Comparison of ENCODE assay signal across 8 cellular contexts in genomic region chrX:40175416-40176255, GRCh38.
DNase-seq lines count a peak whose midpoint lies in the region; ATAC-seq and TF ChIP-seq lines count a peak whose summit lies in the region.

No MANE protein-coding gene starts in this region.

- H3K4me2 ChIP-seq in neuronal stem cell (ENCODE audit: insufficient read depth, low read length, poor library complexity, severe bottlenecking), result peak overlapping the region; percentile 69

- BruUV-seq in Panc1 (replicated peaks; lab: Mats Ljungman, UMichigan), result no TSS peak

- no peaks in the 10 kb centered on the region for H3K36me3 Mint-ChIP-seq in activated T-helper 1 cell treated with anti-CD3 and anti-CD28 coated beads, Interleukin-12 subunit alpha, Interleukin-12 subunit beta, Interleukin-2, Interleukin-4 antibody, amounts not matched to agents 30 ng/mL and 10 ng/mL and 1 ng/mL, durations not matched to agents 14 hours and 24 hours and 36 hours (ENCODE audit: low read depth)

- peak overlapping the region; percentile 90 for H2BK5ac ChIP-seq in neuronal stem cell (ENCODE audit: low read length)

- H3K27ac Mint-ChIP-seq in activated T-helper 1 cell treated with anti-CD3 and anti-CD28 coated beads, Interleukin-12 subunit alpha, Interleukin-12 subunit beta, Interleukin-2, Interleukin-4 antibody, amounts not matched to agents 30 ng/mL and 10 ng/mL and 1 ng/mL, durations not matched to agents 14 hours and 24 hours and 36 hours, result peak overlapping the region; percentile 99

- H3K18ac ChIP-seq in neuronal stem cell (ENCODE audit: low read length), result peak overlapping the region; percentile 97

- DNase-seq in NCI-H1105 (lab: John Stamatoyannopoulos, UW) (peak; percentile 85), NCI-H1105 treated with DMSO at 0.1 percent for 48 hours (lab: John Stamatoyannopoulos, UW) (no peak), Panc1 (ENCODE audit: low read depth, low spot score) (no peak), fibroblast of pulmonary artery (ENCODE audit: low read depth) (peak; percentile 56), neuronal stem cell (ENCODE audit: low spot score) (no peak), tibial artery (peak; percentile 61 to 87)
- peak; percentile 61 for DNase-seq in activated T-helper 1 cell treated with anti-CD3 and anti-CD28 coated beads, Interleukin-12 subunit alpha, Interleukin-12 subunit beta, Interleukin-2, Interleukin-4 antibody, amounts not matched to agents 30 ng/mL and 10 ng/mL and 1 ng/mL, durations not matched to agents 14 hours and 24 hours and 36 hours (ENCODE audit: low spot score)

- H3K14ac ChIP-seq in neuronal stem cell (ENCODE audit: low read length), result peak overlapping the region; percentile 21

- intact Hi-C loops in Panc1 (cut with micrococcal nuclease; ENCODE audit: unreplicated experiment) (loop anchor here (10.0 kb wide), 1 partner anchor 89 kb away; no protein-coding TSS in a partner anchor), tibial artery (cut with DNase I; ENCODE audit: low total_unique reads) (no loop called here)
- intact Hi-C loops in activated T-helper 1 cell treated with anti-CD3 and anti-CD28 coated beads, Interleukin-12 subunit alpha, Interleukin-12 subunit beta, Interleukin-2, Interleukin-4 antibody, amounts not matched to agents 30 ng/mL and 10 ng/mL and 1 ng/mL, durations not matched to agents 14 hours and 24 hours and 36 hours (cut with micrococcal nuclease), result loop anchor here (1.0 to 10.0 kb wide), 13 partner anchors 69 to 1371 kb away; partner anchors contain the start of gene USP9X

- H3K27ac ChIP-seq in Panc1 (ENCODE audit: low read length), result peak overlapping the region; percentile 80
- peak overlapping the region; percentile 31 for H3K27ac ChIP-seq in neuronal stem cell (replicated peaks; ENCODE audit: low read length)
- peak overlapping the region; percentile 91 to 97 for H3K27ac ChIP-seq in tibial artery

- H3K79me1 ChIP-seq in neuronal stem cell (ENCODE audit: low read depth, low read length), result no peaks in the 10 kb centered on the region

- peaks cover 8% of the 10 kb centered on the region for H3K4me1 ChIP-seq in Panc1 (ENCODE audit: control insufficient read depth, insufficient read depth, low read length)
- peaks cover 2 to 7% of the 10 kb centered on the region in 2 donors for H3K4me1 ChIP-seq in neuronal stem cell (ENCODE audit: control insufficient read depth in 2 of 2, insufficient read depth in 1 of 2, low read depth in 1 of 2, low read length in 2 of 2)
- peaks cover 0 to 30% (median 15%) of the 10 kb centered on the region in 4 donors for H3K4me1 ChIP-seq in tibial artery

- in situ Hi-C loops in Panc1 (cut with HindIII; ENCODE audit: low pct_unique_long_range_greater_than_20kb, low sequenced_read_pairs), result no loop called here

- H2AFZ ChIP-seq in neuronal stem cell (ENCODE audit: low read length), result peak overlapping the region; percentile 35

- peak overlapping the region; percentile 65 for H3K23ac ChIP-seq in neuronal stem cell (ENCODE audit: low read depth, low read length, poor library complexity)

- H3K9me3 ChIP-seq in Panc1 (ENCODE audit: control insufficient read depth, insufficient read depth, low read depth, low read length) (no peaks in the 10 kb centered on the region), neuronal stem cell (replicated peaks in 1 of 2; ENCODE audit: control insufficient read depth in 2 of 2, insufficient read depth in 1 of 2, low read depth in 1 of 2, low read length in 2 of 2) (peaks cover 0 to 2% of the 10 kb centered on the region in 2 donors), tibial artery (peaks cover 0 to 4% (median 0%) of the 10 kb centered on the region in 3 donors)

- H3K27me3 Mint-ChIP-seq in activated T-helper 1 cell treated with anti-CD3 and anti-CD28 coated beads, Interleukin-12 subunit alpha, Interleukin-12 subunit beta, Interleukin-2, Interleukin-4 antibody, amounts not matched to agents 30 ng/mL and 10 ng/mL and 1 ng/mL, durations not matched to agents 14 hours and 24 hours and 36 hours (ENCODE audit: insufficient read depth), result no peaks in the 10 kb centered on the region

- WGBS in neuronal stem cell (ENCODE audit: extremely low coverage in 2 of 2, insufficient read length in 2 of 2, insufficient replicate concordance in 1 of 2), 2 donors, result no CpG with 5 or more reads among the region's 71 CpGs

- H4K91ac ChIP-seq in neuronal stem cell (ENCODE audit: low read depth, low read length, poor library complexity), result no peak overlapping the region

- peak overlapping the region; percentile 49 for H2BK15ac ChIP-seq in neuronal stem cell (ENCODE audit: low read length)

- peaks cover 38% of the 10 kb centered on the region for H3K4me1 Mint-ChIP-seq in activated T-helper 1 cell treated with anti-CD3 and anti-CD28 coated beads, Interleukin-12 subunit alpha, Interleukin-12 subunit beta, Interleukin-2, Interleukin-4 antibody, amounts not matched to agents 30 ng/mL and 10 ng/mL and 1 ng/mL, durations not matched to agents 14 hours and 24 hours and 36 hours (ENCODE audit: low read depth)

- CTCF ChIA-PET in Panc1 (lab: Charles Lee), result no interaction called here

- ATAC-seq in HG03342 (IDR thresholded peaks at IDR 0.05; ENCODE audit: unreplicated experiment) (peak; percentile 24), Panc1 (peak; percentile 33)

- H3K4me3 ChIP-seq in Panc1 (ENCODE audit: low read depth in 2 of 2, low read length in 2 of 2), result peak overlapping the region; percentile 42 to 56
- H3K4me3 ChIP-seq in fibroblast of pulmonary artery (replicated peaks; ENCODE audit: low read depth, low read length), result peak overlapping the region; percentile 45
- H3K4me3 ChIP-seq in neuronal stem cell (ENCODE audit: low read length in 2 of 2), result peak overlapping the region; percentile 46 to 83
- peak overlapping the region; percentile 77 to 81 for H3K4me3 ChIP-seq in tibial artery

- H2BK12ac ChIP-seq in neuronal stem cell (ENCODE audit: low read length), result no peak overlapping the region

- H3K27me3 ChIP-seq in Panc1 (ENCODE audit: control insufficient read depth, insufficient read depth, low read length), result no peaks in the 10 kb centered on the region
- H3K27me3 ChIP-seq in neuronal stem cell (ENCODE audit: control insufficient read depth in 3 of 3, insufficient read depth in 3 of 3, low read depth in 1 of 3, low read length in 3 of 3), result peaks cover 0 to 20% (median 20%) of the 10 kb centered on the region in 3 experiments
- H3K27me3 ChIP-seq in tibial artery, result no peaks in the 10 kb centered on the region

- peak overlapping the region; percentile 88 for H3K9ac ChIP-seq in neuronal stem cell (ENCODE audit: low read depth, low read length, poor library complexity)

- peak overlapping the region; percentile 82 for H3K4me3 Mint-ChIP-seq in activated T-helper 1 cell treated with anti-CD3 and anti-CD28 coated beads, Interleukin-12 subunit alpha, Interleukin-12 subunit beta, Interleukin-2, Interleukin-4 antibody, amounts not matched to agents 30 ng/mL and 10 ng/mL and 1 ng/mL, durations not matched to agents 14 hours and 24 hours and 36 hours

- H3K4ac ChIP-seq in neuronal stem cell (ENCODE audit: low read length), result peak overlapping the region; percentile 76

- H2AK5ac ChIP-seq in neuronal stem cell (ENCODE audit: low read depth, low read length), result peak overlapping the region; percentile 79

- peaks cover 5% of the 10 kb centered on the region for H3K9me3 Mint-ChIP-seq in activated T-helper 1 cell treated with anti-CD3 and anti-CD28 coated beads, Interleukin-12 subunit alpha, Interleukin-12 subunit beta, Interleukin-2, Interleukin-4 antibody, amounts not matched to agents 30 ng/mL and 10 ng/mL and 1 ng/mL, durations not matched to agents 14 hours and 24 hours and 36 hours

- POLR2A ChIA-PET in Panc1 (lab: Charles Lee), result no interaction called here

- peak overlapping the region; percentile 43 for H4K8ac ChIP-seq in neuronal stem cell (ENCODE audit: low read depth, low read length)

- H3K36me3 ChIP-seq in Panc1 (ENCODE audit: control insufficient read depth, insufficient read depth, low read length), result no peaks in the 10 kb centered on the region
- no peaks in the 10 kb centered on the region for H3K36me3 ChIP-seq in neuronal stem cell (replicated peaks in 1 of 2; ENCODE audit: control insufficient read depth in 2 of 2, insufficient read depth in 2 of 2, low read length in 2 of 2)
- H3K36me3 ChIP-seq in tibial artery, result no peaks in the 10 kb centered on the region

- TF ChIP-seq CTCF in Panc1 (IDR thresholded peaks at IDR 0.05), result no peak
- no peak for TF ChIP-seq CTCF in fibroblast of pulmonary artery (IDR thresholded peaks at IDR 0.05; ENCODE audit: low read length, missing control alignments)
- TF ChIP-seq CTCF in tibial artery (IDR thresholded peaks at IDR 0.05), result no peak

- H2BK120ac ChIP-seq in neuronal stem cell (ENCODE audit: low read depth, low read length), result peak overlapping the region; percentile 87

Comparison
In these comparisons a context has a peak if more than half of its experiments do, and no peak if none do; other contexts are left out.
1. DNase-seq: peak in NCI-H1105 (single experiment), activated T-helper 1 cell treated with anti-CD3 and anti-CD28 coated beads, Interleukin-12 subunit alpha, Interleukin-12 subunit beta, Interleukin-2, Interleukin-4 antibody, amounts not matched to agents 30 ng/mL and 10 ng/mL and 1 ng/mL, durations not matched to agents 14 hours and 24 hours and 36 hours (single experiment), fibroblast of pulmonary artery (single experiment) and tibial artery (2 of 2); none in NCI-H1105 treated with DMSO at 0.1 percent for 48 hours (single experiment), Panc1 (single experiment) and neuronal stem cell (single experiment).
2. H3K27ac ChIP-seq: peak in every context shown above with its lines; median percentile 94 in tibial artery; 80 in Panc1; 31 in neuronal stem cell.
3. Peak in every context shown above with its lines, with median percentiles within 50 percentile points of each other: H3K4me3 ChIP-seq.